1 cellular context compared by ENCODE assay signal in the genomic region with DNA sequence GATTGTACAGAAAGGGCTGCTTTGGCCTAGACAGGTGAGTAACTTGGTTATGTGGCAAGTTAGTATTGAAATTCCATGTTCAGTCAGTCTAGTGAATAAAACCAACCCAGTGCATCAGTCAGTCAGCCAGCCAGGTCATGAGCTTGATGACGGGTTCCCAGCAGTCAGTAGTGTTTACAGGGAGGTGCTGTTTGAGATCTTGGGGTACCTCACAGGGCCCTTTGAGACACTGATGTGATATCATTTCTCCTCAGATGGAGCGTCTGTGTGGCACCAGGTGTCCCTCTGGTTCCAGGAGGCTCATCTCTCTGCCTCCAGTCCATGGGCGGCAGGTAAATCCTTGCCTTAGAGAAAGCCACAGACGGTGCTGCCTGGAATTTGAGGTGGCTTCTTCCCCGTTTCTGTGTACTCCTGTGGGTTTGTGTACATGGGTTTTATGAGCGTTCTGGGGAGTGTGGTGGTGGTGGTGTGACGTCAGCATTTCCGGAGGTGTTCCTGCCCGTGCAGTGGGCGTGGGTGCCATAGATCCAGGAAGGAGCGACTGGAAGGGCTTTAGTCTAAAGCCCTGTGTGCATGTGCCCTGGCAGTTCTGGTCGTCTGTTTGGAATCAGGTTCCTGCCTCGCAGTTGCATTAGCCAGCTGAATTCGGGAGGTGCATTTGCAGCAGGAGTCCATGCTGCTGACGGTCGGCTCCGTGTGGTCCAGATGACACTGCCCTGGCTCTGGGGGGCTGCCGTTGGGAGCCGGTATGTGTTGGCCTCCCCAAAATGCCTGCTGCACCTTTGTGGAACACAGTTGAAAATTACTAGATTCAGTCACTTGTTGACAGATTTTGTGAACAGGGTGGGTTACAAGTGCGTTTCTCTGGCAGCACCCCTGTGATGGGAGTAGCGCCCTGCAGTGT.
TF ChIP-seq lines count a peak whose summit lies in the region.

No MANE protein-coding gene starts in this region.

TF ChIP-seq in GM12878, 131 proteins besides CTCF, POLR2A, EP300 and RAD21:
- TF ChIP-seq RUNX3 (IDR thresholded peaks at IDR 0.05; ENCODE audit: low read length) (0 out of 2 replicates have a peak, but pooled peaks have one; percentile 35), HDGF (IDR thresholded peaks at IDR 0.05) (no peak), SIX5 (IDR thresholded peaks at IDR 0.05; ENCODE audit: low read depth, low read length, severe bottlenecking) (no peak), FOXK2 (IDR thresholded peaks at IDR 0.05) (no peak), BHLHE40 (IDR thresholded peaks at IDR 0.05; ENCODE audit: borderline replicate concordance in 1 of 2, low read depth in 2 of 2, low read length in 1 of 2) (peak in 1 of 2 experiments; percentile 59; a peak in 1 of 4 replicates), GATAD2B (conservative IDR thresholded peaks at IDR 0.05; ENCODE audit: low read depth) (no peak), JUND (IDR thresholded peaks at IDR 0.05; ENCODE audit: low read depth, low read length) (no peak), CREB1 (IDR thresholded peaks at IDR 0.05; ENCODE audit: low read depth) (peak; percentile 58; the same call in 1 of the 2 replicates), ZNF217 (IDR thresholded peaks at IDR 0.05) (no peak), RAD51 (IDR thresholded peaks at IDR 0.05) (no peak), CREM (IDR thresholded peaks at IDR 0.05; ENCODE audit: low read depth) (peak; percentile 70; the same call in 1 of the 2 replicates), PBX3 (IDR thresholded peaks at IDR 0.05; ENCODE audit: insufficient replicate concordance, low read depth, low read length) (no peak), DPF2 (IDR thresholded peaks at IDR 0.05) (no peak), SP1 (IDR thresholded peaks at IDR 0.05; ENCODE audit: low read depth, low read length) (no peak), ZSCAN29 (IDR thresholded peaks at IDR 0.05) (no peak), NFXL1 (IDR thresholded peaks at IDR 0.05; ENCODE audit: borderline replicate concordance) (no peak), ATF7 (IDR thresholded peaks at IDR 0.05; ENCODE audit: low read depth) (0 out of 2 replicates have a peak, but pooled peaks have one; percentile 12), BRCA1 (IDR thresholded peaks at IDR 0.05; ENCODE audit: low read depth, low read length) (no peak)
- TF ChIP-seq, protein P1, sequence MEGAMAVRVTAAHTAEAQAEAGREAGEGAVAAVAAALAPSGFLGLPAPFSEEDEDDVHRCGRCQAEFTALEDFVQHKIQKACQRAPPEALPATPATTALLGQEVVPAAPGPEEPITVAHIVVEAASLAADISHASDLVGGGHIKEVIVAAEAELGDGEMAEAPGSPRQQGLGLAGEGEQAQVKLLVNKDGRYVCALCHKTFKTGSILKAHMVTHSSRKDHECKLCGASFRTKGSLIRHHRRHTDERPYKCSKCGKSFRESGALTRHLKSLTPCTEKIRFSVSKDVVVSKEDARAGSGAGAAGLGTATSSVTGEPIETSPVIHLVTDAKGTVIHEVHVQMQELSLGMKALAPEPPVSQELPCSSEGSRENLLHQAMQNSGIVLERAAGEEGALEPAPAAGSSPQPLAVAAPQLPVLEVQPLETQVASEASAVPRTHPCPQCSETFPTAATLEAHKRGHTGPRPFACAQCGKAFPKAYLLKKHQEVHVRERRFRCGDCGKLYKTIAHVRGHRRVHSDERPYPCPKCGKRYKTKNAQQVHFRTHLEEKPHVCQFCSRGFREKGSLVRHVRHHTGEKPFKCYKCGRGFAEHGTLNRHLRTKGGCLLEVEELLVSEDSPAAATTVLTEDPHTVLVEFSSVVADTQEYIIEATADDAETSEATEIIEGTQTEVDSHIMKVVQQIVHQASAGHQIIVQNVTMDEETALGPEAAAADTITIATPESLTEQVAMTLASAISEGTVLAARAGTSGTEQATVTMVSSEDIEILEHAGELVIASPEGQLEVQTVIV (IDR thresholded peaks at IDR 0.05; ENCODE audit: borderline replicate concordance, partially characterized antibody): no peak
- TF ChIP-seq, protein P2, sequence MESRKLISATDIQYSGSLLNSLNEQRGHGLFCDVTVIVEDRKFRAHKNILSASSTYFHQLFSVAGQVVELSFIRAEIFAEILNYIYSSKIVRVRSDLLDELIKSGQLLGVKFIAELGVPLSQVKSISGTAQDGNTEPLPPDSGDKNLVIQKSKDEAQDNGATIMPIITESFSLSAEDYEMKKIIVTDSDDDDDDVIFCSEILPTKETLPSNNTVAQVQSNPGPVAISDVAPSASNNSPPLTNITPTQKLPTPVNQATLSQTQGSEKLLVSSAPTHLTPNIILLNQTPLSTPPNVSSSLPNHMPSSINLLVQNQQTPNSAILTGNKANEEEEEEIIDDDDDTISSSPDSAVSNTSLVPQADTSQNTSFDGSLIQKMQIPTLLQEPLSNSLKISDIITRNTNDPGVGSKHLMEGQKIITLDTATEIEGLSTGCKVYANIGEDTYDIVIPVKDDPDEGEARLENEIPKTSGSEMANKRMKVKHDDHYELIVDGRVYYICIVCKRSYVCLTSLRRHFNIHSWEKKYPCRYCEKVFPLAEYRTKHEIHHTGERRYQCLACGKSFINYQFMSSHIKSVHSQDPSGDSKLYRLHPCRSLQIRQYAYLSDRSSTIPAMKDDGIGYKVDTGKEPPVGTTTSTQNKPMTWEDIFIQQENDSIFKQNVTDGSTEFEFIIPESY (IDR thresholded peaks at IDR 0.05): no peak
- TF ChIP-seq, protein P3, sequence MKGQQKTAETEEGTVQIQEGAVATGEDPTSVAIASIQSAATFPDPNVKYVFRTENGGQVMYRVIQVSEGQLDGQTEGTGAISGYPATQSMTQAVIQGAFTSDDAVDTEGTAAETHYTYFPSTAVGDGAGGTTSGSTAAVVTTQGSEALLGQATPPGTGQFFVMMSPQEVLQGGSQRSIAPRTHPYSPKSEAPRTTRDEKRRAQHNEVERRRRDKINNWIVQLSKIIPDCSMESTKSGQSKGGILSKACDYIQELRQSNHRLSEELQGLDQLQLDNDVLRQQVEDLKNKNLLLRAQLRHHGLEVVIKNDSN (IDR thresholded peaks at IDR 0.05; ENCODE audit: borderline replicate concordance, extremely low read length, insufficient read depth, low read depth, low read length): no peak
